ENCODE assay signal across 31 cellular contexts in the genomic region with DNA sequence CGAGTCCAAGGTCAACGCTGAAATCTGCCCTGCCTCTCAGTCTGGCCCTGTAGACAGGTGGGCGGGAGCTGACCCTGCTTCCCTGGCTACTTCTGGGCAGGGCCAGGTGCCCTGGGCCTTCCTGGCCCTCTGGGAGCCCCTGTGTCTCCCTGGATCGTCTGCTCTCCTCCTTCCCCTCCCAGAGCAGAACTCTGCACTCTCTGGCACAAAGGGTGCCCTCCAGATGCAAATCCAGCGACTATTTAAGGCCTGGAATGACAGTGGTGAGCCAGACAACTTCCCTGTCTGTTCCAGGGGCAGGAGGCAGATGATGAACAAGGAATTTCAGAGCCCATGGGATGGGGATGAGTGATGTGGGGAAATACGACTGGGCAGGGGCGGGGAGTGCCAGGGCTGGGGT.
"Had no signal": no experiment of that assay in that cellular context is flagged by ENCODE, and none has a peak within 500 bp of the region (broad histone marks: within the 10 kb centered on the region; RNA-seq: fewer than 3 reads in every experiment).

No MANE protein-coding gene starts in this region.

- H3K4me3 Mint-ChIP-seq: activated CD4-positive, alpha-beta memory T cell treated with anti-CD3 and anti-CD28 coated beads for 36 hours; activated CD4-positive, alpha-beta T cell treated with anti-CD3 and anti-CD28 coated beads for 36 hours; activated CD4-positive, alpha-beta T cell treated with anti-CD3 and anti-CD28 coated beads, Interleukin-2, amount 10 ng/mL, durations not matched to agents 24 days and 14 days; activated CD8-positive, alpha-beta memory T cell treated with anti-CD3 and anti-CD28 coated beads, Interleukin-2, amount 10 ng/mL, durations not matched to agents 7 days and 5 days; activated CD8-positive, alpha-beta T cell treated with anti-CD3 and anti-CD28 coated beads, Interleukin-2, amount 10 ng/mL, durations not matched to agents 7 days and 5 days; activated naive CD4-positive, alpha-beta T cell treated with anti-CD3 and anti-CD28 coated beads for 36 hours; activated naive CD4-positive, alpha-beta T cell treated with anti-CD3 and anti-CD28 coated beads, Interleukin-2, amount 50 U/mL, for 24 hours; activated naive CD8-positive, alpha-beta T cell treated with anti-CD3 and anti-CD28 coated beads for 36 hours; activated naive CD8-positive, alpha-beta T cell treated with anti-CD3 and anti-CD28 coated beads, Interleukin-2, amount 50 U/mL, for 24 hours; activated T-helper 1 cell treated with anti-CD3 and anti-CD28 coated beads, Interleukin-12 subunit alpha, Interleukin-12 subunit beta, Interleukin-2, Interleukin-4 antibody, amounts not matched to agents 30 ng/mL and 10 ng/mL and 1 ng/mL, durations not matched to agents 14 hours and 24 hours and 36 hours; effector memory CD8-positive, alpha-beta T cell had no signal

- ATAC-seq: activated CD4-positive, alpha-beta T cell treated with anti-CD3 and anti-CD28 coated beads for 36 hours; activated CD8-positive, alpha-beta memory T cell treated with anti-CD3 and anti-CD28 coated beads, Interleukin-2, amount 10 ng/mL, durations not matched to agents 7 days and 5 days; activated CD8-positive, alpha-beta T cell treated with anti-CD3 and anti-CD28 coated beads, Interleukin-2, amount 10 ng/mL, durations not matched to agents 7 days and 5 days; activated naive CD8-positive, alpha-beta T cell treated with anti-CD3 and anti-CD28 coated beads, Interleukin-2, amount 50 U/mL, for 24 hours; body of pancreas; effector memory CD8-positive, alpha-beta T cell; foreskin keratinocyte; gastrocnemius medialis had no signal

- H3K9me3 Mint-ChIP-seq: activated CD4-positive, alpha-beta memory T cell treated with anti-CD3 and anti-CD28 coated beads for 36 hours; activated CD4-positive, alpha-beta T cell treated with anti-CD3 and anti-CD28 coated beads, Interleukin-2, amount 10 ng/mL, durations not matched to agents 24 days and 14 days; activated naive CD4-positive, alpha-beta T cell treated with anti-CD3 and anti-CD28 coated beads for 36 hours; activated naive CD4-positive, alpha-beta T cell treated with anti-CD3 and anti-CD28 coated beads, Interleukin-2, amount 50 U/mL, for 24 hours; activated naive CD8-positive, alpha-beta T cell treated with anti-CD3 and anti-CD28 coated beads for 36 hours; activated naive CD8-positive, alpha-beta T cell treated with anti-CD3 and anti-CD28 coated beads, Interleukin-2, amount 50 U/mL, for 24 hours; activated T-helper 1 cell treated with anti-CD3 and anti-CD28 coated beads, Interleukin-12 subunit alpha, Interleukin-12 subunit beta, Interleukin-2, Interleukin-4 antibody, amounts not matched to agents 30 ng/mL and 10 ng/mL and 1 ng/mL, durations not matched to agents 14 hours and 24 hours and 36 hours; activated T-helper 2 cell treated with anti-CD3 and anti-CD28 coated beads, Interferon-gamma antibody, Interleukin-2, Interleukin-4, amounts not matched to agents 10 μg/mL and 5 μg/mL and 100 μg/mL, durations not matched to agents 14 hours and 24 hours and 36 hours; effector memory CD8-positive, alpha-beta T cell had no signal

- H3K27me3 ChIP-seq: adrenal gland, body of pancreas, esophagus muscularis mucosa, foreskin keratinocyte, gastrocnemius medialis had no signal

- H3K4me1 ChIP-seq: adrenal gland, body of pancreas, esophagus muscularis mucosa, foreskin keratinocyte, gastrocnemius medialis had no signal

- H3K27ac ChIP-seq: adrenal gland, body of pancreas, esophagus muscularis mucosa, foreskin keratinocyte, gastrocnemius medialis had no signal

- H3K4me3 ChIP-seq: adrenal gland, body of pancreas, esophagus muscularis mucosa, gastrocnemius medialis had no signal

- H3K27me3 Mint-ChIP-seq: activated CD4-positive, alpha-beta memory T cell treated with anti-CD3 and anti-CD28 coated beads for 36 hours; activated CD4-positive, alpha-beta T cell treated with anti-CD3 and anti-CD28 coated beads for 36 hours; activated CD4-positive, alpha-beta T cell treated with anti-CD3 and anti-CD28 coated beads, Interleukin-2, amount 10 ng/mL, durations not matched to agents 24 days and 14 days; activated CD8-positive, alpha-beta memory T cell treated with anti-CD3 and anti-CD28 coated beads, Interleukin-2, amount 10 ng/mL, durations not matched to agents 7 days and 5 days; activated naive CD4-positive, alpha-beta T cell treated with anti-CD3 and anti-CD28 coated beads, Interleukin-2, amount 50 U/mL, for 24 hours; activated naive CD8-positive, alpha-beta T cell treated with anti-CD3 and anti-CD28 coated beads for 36 hours; activated naive CD8-positive, alpha-beta T cell treated with anti-CD3 and anti-CD28 coated beads, Interleukin-2, amount 50 U/mL, for 24 hours; effector memory CD8-positive, alpha-beta T cell had no signal

- H3K9me3 ChIP-seq: adrenal gland, body of pancreas, esophagus muscularis mucosa, gastrocnemius medialis had no signal

- H3K27ac Mint-ChIP-seq: activated CD4-positive, alpha-beta memory T cell treated with anti-CD3 and anti-CD28 coated beads for 36 hours; activated CD4-positive, alpha-beta T cell treated with anti-CD3 and anti-CD28 coated beads for 36 hours; activated CD4-positive, alpha-beta T cell treated with anti-CD3 and anti-CD28 coated beads, Interleukin-2, amount 10 ng/mL, durations not matched to agents 24 days and 14 days; activated CD8-positive, alpha-beta memory T cell treated with anti-CD3 and anti-CD28 coated beads, Interleukin-2, amount 10 ng/mL, durations not matched to agents 7 days and 5 days; activated CD8-positive, alpha-beta T cell treated with anti-CD3 and anti-CD28 coated beads, Interleukin-2, amount 10 ng/mL, durations not matched to agents 7 days and 5 days; activated naive CD4-positive, alpha-beta T cell treated with anti-CD3 and anti-CD28 coated beads for 36 hours; activated naive CD4-positive, alpha-beta T cell treated with anti-CD3 and anti-CD28 coated beads, Interleukin-2, amount 50 U/mL, for 24 hours; activated naive CD8-positive, alpha-beta T cell treated with anti-CD3 and anti-CD28 coated beads for 36 hours; activated naive CD8-positive, alpha-beta T cell treated with anti-CD3 and anti-CD28 coated beads, Interleukin-2, amount 50 U/mL, for 24 hours; activated T-helper 1 cell treated with anti-CD3 and anti-CD28 coated beads, Interleukin-12 subunit alpha, Interleukin-12 subunit beta, Interleukin-2, Interleukin-4 antibody, amounts not matched to agents 30 ng/mL and 10 ng/mL and 1 ng/mL, durations not matched to agents 14 hours and 24 hours and 36 hours; activated T-helper 2 cell treated with anti-CD3 and anti-CD28 coated beads, Interferon-gamma antibody, Interleukin-2, Interleukin-4, amounts not matched to agents 10 μg/mL and 5 μg/mL and 100 μg/mL, durations not matched to agents 14 hours and 24 hours and 36 hours; effector memory CD8-positive, alpha-beta T cell had no signal

- H3K36me3 ChIP-seq: adrenal gland, esophagus muscularis mucosa, gastrocnemius medialis had no signal

- DNase-seq: activated CD4-positive, alpha-beta memory T cell treated with anti-CD3 and anti-CD28 coated beads for 36 hours; activated CD4-positive, alpha-beta T cell treated with anti-CD3 and anti-CD28 coated beads for 36 hours; activated CD4-positive, alpha-beta T cell treated with anti-CD3 and anti-CD28 coated beads, Interleukin-2, amount 10 ng/mL, durations not matched to agents 24 days and 14 days; activated CD4-positive, CD25-positive, alpha-beta regulatory T cell; activated CD4-positive, CD25-positive, alpha-beta regulatory T cell treated with anti-CD3 and anti-CD28 coated beads, Interleukin-2, amount 50 U/mL, for 72 hours; activated CD8-positive, alpha-beta memory T cell treated with anti-CD3 and anti-CD28 coated beads, Interleukin-2, amount 10 ng/mL, durations not matched to agents 7 days and 5 days; activated CD8-positive, alpha-beta memory T cell treated with anti-CD3 and anti-CD28 coated beads, Interleukin-2, amount 50 U/mL, for 4 hours; activated CD8-positive, alpha-beta T cell treated with anti-CD3 and anti-CD28 coated beads, Interleukin-2, amount 10 ng/mL, durations not matched to agents 7 days and 5 days; activated effector memory CD4-positive, alpha-beta T cell treated with anti-CD3 and anti-CD28 coated beads, Interleukin-2, amount 50 U/mL, for 16 hours; activated naive CD4-positive, alpha-beta T cell treated with anti-CD3 and anti-CD28 coated beads for 36 hours; activated naive CD8-positive, alpha-beta T cell treated with anti-CD3 and anti-CD28 coated beads for 36 hours; activated naive CD8-positive, alpha-beta T cell treated with anti-CD3 and anti-CD28 coated beads, Interleukin-2, amount 50 U/mL, for 24 hours; activated T-cell treated with anti-CD3 and anti-CD28 coated beads, Interleukin-2, amount 50 U/mL, for 1 hour; activated T-cell treated with anti-CD3 and anti-CD28 coated beads, Interleukin-2, amount 50 U/mL, for 48 hours; adrenal gland; amygdala; aorta; body of pancreas; cortex of kidney; dermis blood vessel endothelial cell; effector CD4-positive, alpha-beta T cell; effector memory CD8-positive, alpha-beta T cell; erythroblast; foreskin keratinocyte; gastrocnemius medialis; glutamatergic neuron; T1000 had no signal

- H3K36me3 Mint-ChIP-seq: activated CD4-positive, alpha-beta memory T cell treated with anti-CD3 and anti-CD28 coated beads for 36 hours; activated CD8-positive, alpha-beta memory T cell treated with anti-CD3 and anti-CD28 coated beads, Interleukin-2, amount 10 ng/mL, durations not matched to agents 7 days and 5 days; activated naive CD4-positive, alpha-beta T cell treated with anti-CD3 and anti-CD28 coated beads, Interleukin-2, amount 50 U/mL, for 24 hours; activated naive CD8-positive, alpha-beta T cell treated with anti-CD3 and anti-CD28 coated beads for 36 hours had no signal

- H3K4me1 Mint-ChIP-seq: activated CD4-positive, alpha-beta T cell treated with anti-CD3 and anti-CD28 coated beads for 36 hours; activated CD4-positive, alpha-beta T cell treated with anti-CD3 and anti-CD28 coated beads, Interleukin-2, amount 10 ng/mL, durations not matched to agents 24 days and 14 days; activated CD8-positive, alpha-beta memory T cell treated with anti-CD3 and anti-CD28 coated beads, Interleukin-2, amount 10 ng/mL, durations not matched to agents 7 days and 5 days; activated naive CD4-positive, alpha-beta T cell treated with anti-CD3 and anti-CD28 coated beads, Interleukin-2, amount 50 U/mL, for 24 hours; activated naive CD8-positive, alpha-beta T cell treated with anti-CD3 and anti-CD28 coated beads for 36 hours; activated naive CD8-positive, alpha-beta T cell treated with anti-CD3 and anti-CD28 coated beads, Interleukin-2, amount 50 U/mL, for 24 hours had no signal
